Comparison of ENCODE assay signal across 34 cellular contexts in genomic region chr20:30599990-30600389, GRCh38.
"Had no signal": no experiment of that assay in that cellular context is flagged by ENCODE, and none has a peak within 500 bp of the region (broad histone marks: within the 10 kb centered on the region; RNA-seq: fewer than 3 reads in every experiment).

No MANE protein-coding gene starts in this region.

- H3K36me3 ChIP-seq: MG63 had no signal

- H3K9me3 ChIP-seq: MG63 had no signal

- H3K4me3 ChIP-seq: MG63 had no signal

- H3K27me3 ChIP-seq: MG63 had no signal

- DNase-seq: Karpas-422, Kasumi-1, MG63, MM.1S, MV-4-11, NCI-H1048, NCI-H1092, NCI-H1092 treated with DMSO at 0.1 percent for 48 hours, NCI-H1105, NCI-H1105 treated with DMSO at 0.1 percent for 48 hours, NCI-H1417, NCI-H1417 treated with DMSO at 0.1 percent for 48 hours, NCI-H1436, NCI-H1436 treated with DMSO at 0.1 percent for 48 hours, NCI-H146, NCI-H1694, NCI-H1694 treated with DMSO at 0.1 percent for 48 hours, NCI-H187, NCI-H187 treated with DMSO at 0.1 percent for 48 hours, NCI-H1930, NCI-H2029, NCI-H2029 treated with DMSO at 0.1 percent for 48 hours, NCI-H2081, NCI-H2081 treated with DMSO at 0.1 percent for 48 hours, NCI-H2107, NCI-H2171, NCI-H2171 treated with DMSO at 0.1 percent for 48 hours, NCI-H2227 treated with DMSO at 0.1 percent for 48 hours, NCI-H226, NCI-H345, NCI-H446, NCI-H446 treated with DMSO at 0.1 percent for 48 hours, NCI-H510A, NCI-H510A treated with DMSO at 0.1 percent for 48 hours had no signal
